7 cellular contexts compared by ENCODE assay signal in the genomic region with DNA sequence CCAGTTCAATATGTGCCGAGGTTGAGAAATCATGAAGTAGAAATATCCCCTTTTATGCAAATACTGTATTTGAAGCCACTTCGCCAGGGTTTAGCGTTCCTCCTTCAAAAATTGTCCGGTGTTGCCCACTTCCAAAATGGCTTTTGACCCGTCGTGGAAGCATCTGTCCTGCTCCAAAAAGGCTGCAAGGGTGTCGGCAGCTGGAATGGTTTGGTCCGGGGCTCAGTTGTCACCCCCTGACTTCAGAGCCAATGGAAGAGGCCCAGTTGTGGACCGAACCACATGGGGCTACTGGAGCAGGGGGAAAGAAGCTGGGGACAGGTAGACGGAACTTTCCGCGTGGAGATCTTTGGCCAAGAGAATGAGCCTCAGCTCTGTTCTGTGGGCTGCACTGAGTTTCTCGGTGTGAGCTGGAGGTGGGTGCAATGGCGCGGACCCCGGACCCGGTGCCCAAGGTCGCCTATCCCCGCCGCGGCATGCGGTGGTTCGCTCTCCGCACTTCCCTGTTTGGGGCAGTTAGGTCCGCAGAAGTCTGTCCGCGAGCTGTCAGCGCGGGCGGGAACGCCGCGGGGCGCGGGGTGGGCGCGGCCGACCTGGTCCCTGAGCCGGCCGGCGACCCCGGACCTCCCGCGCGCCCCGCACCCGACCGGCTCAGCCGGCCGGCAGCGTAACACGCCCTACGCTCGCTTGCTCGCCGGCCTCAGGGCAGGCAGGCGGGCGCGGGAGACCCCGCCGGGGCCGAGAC. TPM values are rescaled to one million over a fixed set of nuclear protein-coding genes. Genes with fewer than 3 reads are reported as not detected.
DNase-seq lines count a peak whose midpoint lies in the region; ATAC-seq and TF ChIP-seq lines count a peak whose summit lies in the region.

A gene (plus strand): TSS at position 527 of the 745 bp plus-strand sequence. CDS start 259 bp downstream, outside the sequence.

- TF ChIP-seq CTCF in WERI-Rb-1 (IDR thresholded peaks at IDR 0.05; ENCODE audit: low read depth, low read length), result no peak
- peak in 1 of 3 donors; percentile 21 for TF ChIP-seq CTCF in breast epithelium (IDR thresholded peaks at IDR 0.05)

- peak within 1 kb of the TSS; percentile 60 for H3K4me3 ChIP-seq in WERI-Rb-1 (ENCODE audit: low read depth, low read length)
- H3K4me3 ChIP-seq in breast epithelium, result peak within 1 kb of the TSS; percentile 96 to 99 (median 99)
- H3K4me3 ChIP-seq in iPS-18c (ENCODE audit: insufficient read depth, low read depth, low read length), result peak within 1 kb of the TSS; percentile 81
- H3K4me3 ChIP-seq in skeletal muscle tissue (ENCODE audit: low read length in 3 of 3), result peak within 1 kb of the TSS; percentile 90 to 91 (median 90)

- intact Hi-C loops in breast epithelium (cut with DNase I; ENCODE audit: low total_unique reads), result no loop called here

- H3K9me3 ChIP-seq in WERI-Rb-1 (ENCODE audit: severe bottlenecking) (no peaks in the 10 kb centered on the region), breast epithelium (no peaks in the 10 kb centered on the region), iPS-18c (ENCODE audit: control insufficient read depth, insufficient read depth, low read length) (no peaks in the 10 kb centered on the region), skeletal muscle tissue (ENCODE audit: control insufficient read depth in 3 of 3, low read length in 3 of 3) (no peaks in the 10 kb centered on the region)

- H3K4me1 ChIP-seq in breast epithelium, result peaks cover 0 to 15% of the 10 kb centered on the region in 2 donors
- H3K4me1 ChIP-seq in skeletal muscle tissue (ENCODE audit: control insufficient read depth in 3 of 3, insufficient read depth in 3 of 3, low read length in 3 of 3), result peaks cover 27 to 33% (median 29%) of the 10 kb centered on the region in 3 donors

- ATAC-seq in GM18520 (IDR thresholded peaks at IDR 0.05; ENCODE audit: unreplicated experiment), result peak; percentile 31
- ATAC-seq in HG03108 (IDR thresholded peaks at IDR 0.05; ENCODE audit: unreplicated experiment), result peak; percentile 40

- peak; percentile 92 for DNase-seq in NCI-H2227 (lab: John Stamatoyannopoulos, UW; ENCODE audit: unreplicated experiment)
- peak; percentile 86 for DNase-seq in WERI-Rb-1
- peak; percentile 87 to 90 for DNase-seq in breast epithelium (ENCODE audit: low spot score in 2 of 2)

- H3K27ac ChIP-seq in WERI-Rb-1, result peak within 1 kb of the TSS; percentile 95
- H3K27ac ChIP-seq in breast epithelium, result peak within 1 kb of the TSS; percentile 86 to 91
- H3K27ac ChIP-seq in skeletal muscle tissue (ENCODE audit: low read depth, low read length), result peak within 1 kb of the TSS; percentile 86

- H3K27me3 ChIP-seq in WERI-Rb-1 (ENCODE audit: insufficient read depth, low read depth, severe bottlenecking) (no peaks in the 10 kb centered on the region), breast epithelium (no peaks in the 10 kb centered on the region), skeletal muscle tissue (ENCODE audit: control insufficient read depth in 3 of 3, insufficient read depth in 3 of 3, low read length in 3 of 3) (no peaks in the 10 kb centered on the region)

- H3K9ac ChIP-seq in skeletal muscle tissue (ENCODE audit: low read depth in 1 of 3, low read length in 3 of 3), result peak within 1 kb of the TSS; percentile 81 to 98 (median 95)

- no peak for TF ChIP-seq POLR2A in breast epithelium (IDR thresholded peaks at IDR 0.05)

- H3K36me3 ChIP-seq in WERI-Rb-1, result peaks cover 10% of the 10 kb centered on the region
- H3K36me3 ChIP-seq in breast epithelium, result no peaks in the 10 kb centered on the region
- peaks cover 0 to 6% (median 3%) of the 10 kb centered on the region in 3 donors for H3K36me3 ChIP-seq in skeletal muscle tissue (ENCODE audit: control insufficient read depth in 3 of 3, insufficient read depth in 3 of 3, low read length in 3 of 3)

RNA-seq across cellular contexts. Expression of the gene that starts here (rescaled TPM):
- total RNA-seq in breast epithelium (100 to 1,000 TPM in 1 of 3 donors, 10 to 100 TPM in 2; 66.4 to 172 (median 88.2) TPM), skeletal muscle tissue (52.2 TPM)

Comparison
In these comparisons a context has a peak if more than half of its experiments do, and no peak if none do; other contexts are left out.
1. Peak in every context shown above with its lines: DNase-seq, ATAC-seq, H3K4me3 ChIP-seq and H3K27ac ChIP-seq.